In genomic region chr17:72396121-72396520, GRCh38 we compare ENCODE assay signal across 33 cellular contexts.
"Had no signal": no experiment of that assay in that cellular context is flagged by ENCODE, and none has a peak within 500 bp of the region (broad histone marks: within the 10 kb centered on the region; RNA-seq: fewer than 3 reads in every experiment).

No MANE protein-coding gene starts in this region.

- H3K27me3 ChIP-seq: adrenal gland, body of pancreas, esophagus muscularis mucosa, foreskin keratinocyte, gastrocnemius medialis, heart left ventricle had no signal

- H3K27ac ChIP-seq: adrenal gland, body of pancreas, esophagus muscularis mucosa, foreskin keratinocyte, gastrocnemius medialis, heart left ventricle had no signal

- H3K9me3 ChIP-seq: adrenal gland, body of pancreas, esophagus muscularis mucosa, gastrocnemius medialis, heart left ventricle had no signal

- H3K36me3 Mint-ChIP-seq: activated naive CD8-positive, alpha-beta T cell; WTC11 had no signal

- H3K27me3 Mint-ChIP-seq: activated CD4-positive, alpha-beta memory T cell treated with anti-CD3 and anti-CD28 coated beads, Interleukin-2, amount 10 ng/mL, durations not matched to agents 7 days and 5 days; activated CD4-positive, alpha-beta T cell treated with anti-CD3 and anti-CD28 coated beads, Interleukin-2, amount 10 ng/mL, durations not matched to agents 7 days and 5 days; activated T-helper 17 cell treated with anti-CD3 and anti-CD28 coated beads, Interleukin-2, amount 50 U/mL, for 72 hours; effector memory CD8-positive, alpha-beta T cell had no signal

- H3K36me3 ChIP-seq: adrenal gland, esophagus muscularis mucosa, gastrocnemius medialis, heart left ventricle had no signal

- H3K4me1 Mint-ChIP-seq: activated CD4-positive, alpha-beta memory T cell treated with anti-CD3 and anti-CD28 coated beads, Interleukin-2, amount 10 ng/mL, durations not matched to agents 7 days and 5 days; activated CD4-positive, alpha-beta T cell treated with anti-CD3 and anti-CD28 coated beads, Interleukin-2, amount 10 ng/mL, durations not matched to agents 7 days and 5 days; activated naive CD8-positive, alpha-beta T cell treated with anti-CD3 and anti-CD28 coated beads, Interleukin-2, amount 50 U/mL, for 24 hours; activated T-helper 17 cell treated with anti-CD3 and anti-CD28 coated beads, Interleukin-2, amount 50 U/mL, for 72 hours had no signal

- ATAC-seq: activated naive CD8-positive, alpha-beta T cell treated with anti-CD3 and anti-CD28 coated beads, Interleukin-2, amount 50 U/mL, for 24 hours; activated T-cell treated with anti-CD3 and anti-CD28 coated beads, Interleukin-2, amount 50 U/mL, for 4 hours; activated T-helper 17 cell treated with anti-CD3 and anti-CD28 coated beads, Interleukin-2, amount 50 U/mL, for 72 hours; body of pancreas; effector memory CD8-positive, alpha-beta T cell; foreskin keratinocyte; gastrocnemius medialis; heart left ventricle; WTC11 had no signal

- FAIRE-seq: colon had no signal

- H3K4me1 ChIP-seq: adrenal gland, esophagus muscularis mucosa, gastrocnemius medialis, heart left ventricle had no signal

- H3K4me3 Mint-ChIP-seq: activated CD4-positive, alpha-beta memory T cell treated with anti-CD3 and anti-CD28 coated beads, Interleukin-2, amount 10 ng/mL, durations not matched to agents 7 days and 5 days; activated CD4-positive, alpha-beta T cell treated with anti-CD3 and anti-CD28 coated beads, Interleukin-2, amount 10 ng/mL, durations not matched to agents 7 days and 5 days; activated naive CD8-positive, alpha-beta T cell; activated naive CD8-positive, alpha-beta T cell treated with anti-CD3 and anti-CD28 coated beads, Interleukin-2, amount 50 U/mL, for 24 hours; activated T-cell treated with anti-CD3 and anti-CD28 coated beads, Interleukin-2, amount 50 U/mL, for 4 hours; activated T-helper 17 cell treated with anti-CD3 and anti-CD28 coated beads, Interleukin-2, amount 50 U/mL, for 72 hours; effector memory CD8-positive, alpha-beta T cell; WTC11 had no signal

- DNase-seq: activated CD4-positive, alpha-beta memory T cell treated with anti-CD3 and anti-CD28 coated beads, Interleukin-2, amount 10 ng/mL, durations not matched to agents 7 days and 5 days; activated CD4-positive, alpha-beta T cell treated with anti-CD3 and anti-CD28 coated beads for 1 hour; activated CD4-positive, alpha-beta T cell treated with anti-CD3 and anti-CD28 coated beads for 4 hours; activated CD4-positive, alpha-beta T cell treated with anti-CD3 and anti-CD28 coated beads, Interleukin-2, amount 10 ng/mL, durations not matched to agents 7 days and 5 days; activated CD4-positive, alpha-beta T cell treated with anti-CD3 and anti-CD28 coated beads, Interleukin-2, amount 50 U/mL, for 4 hours; activated CD8-positive, alpha-beta memory T cell treated with anti-CD3 and anti-CD28 coated beads, Interleukin-2, amount 50 U/mL, for 48 hours; activated effector memory CD4-positive, alpha-beta T cell treated with Interleukin-2 at 50 U/mL for 16 hours; activated gamma-delta T cell treated with Interleukin-2 at 50 U/mL for 16 hours; activated naive CD4-positive, alpha-beta T cell treated with anti-CD3 and anti-CD28 coated beads, Interleukin-2, amount 50 U/mL, for 16 hours; activated naive CD4-positive, alpha-beta T cell treated with Interleukin-2 at 50 U/mL for 16 hours; activated naive CD8-positive, alpha-beta T cell treated with anti-CD3 and anti-CD28 coated beads, Interleukin-2, amount 50 U/mL, for 24 hours; activated T-cell treated with anti-CD3 and anti-CD28 coated beads for 4 hours; activated T-cell treated with anti-CD3 and anti-CD28 coated beads, Interleukin-2, amount 50 U/mL, for 4 hours; adrenal gland; amygdala; aorta; body of pancreas; caudate nucleus; cortex of kidney; dermis blood vessel endothelial cell; effector CD4-positive, alpha-beta T cell; effector memory CD8-positive, alpha-beta T cell; erythroblast; foreskin keratinocyte; gastrocnemius medialis; glutamatergic neuron; heart left ventricle; T-helper 2 cell had no signal

- H3K4me3 ChIP-seq: adrenal gland, body of pancreas, esophagus muscularis mucosa, gastrocnemius medialis, heart left ventricle had no signal

- H3K9me3 Mint-ChIP-seq: activated CD4-positive, alpha-beta T cell treated with anti-CD3 and anti-CD28 coated beads, Interleukin-2, amount 10 ng/mL, durations not matched to agents 7 days and 5 days; activated T-cell treated with anti-CD3 and anti-CD28 coated beads, Interleukin-2, amount 50 U/mL, for 4 hours; activated T-helper 17 cell treated with anti-CD3 and anti-CD28 coated beads, Interleukin-2, amount 50 U/mL, for 72 hours; effector memory CD8-positive, alpha-beta T cell; WTC11 had no signal

- H3K27ac Mint-ChIP-seq: activated CD4-positive, alpha-beta memory T cell treated with anti-CD3 and anti-CD28 coated beads, Interleukin-2, amount 10 ng/mL, durations not matched to agents 7 days and 5 days; activated CD4-positive, alpha-beta T cell treated with anti-CD3 and anti-CD28 coated beads, Interleukin-2, amount 10 ng/mL, durations not matched to agents 7 days and 5 days; activated naive CD8-positive, alpha-beta T cell; activated naive CD8-positive, alpha-beta T cell treated with anti-CD3 and anti-CD28 coated beads, Interleukin-2, amount 50 U/mL, for 24 hours; activated T-helper 17 cell treated with anti-CD3 and anti-CD28 coated beads, Interleukin-2, amount 50 U/mL, for 72 hours; effector memory CD8-positive, alpha-beta T cell; WTC11 had no signal
